Comparison of ENCODE assay signal across 26 cellular contexts in the genomic region with DNA sequence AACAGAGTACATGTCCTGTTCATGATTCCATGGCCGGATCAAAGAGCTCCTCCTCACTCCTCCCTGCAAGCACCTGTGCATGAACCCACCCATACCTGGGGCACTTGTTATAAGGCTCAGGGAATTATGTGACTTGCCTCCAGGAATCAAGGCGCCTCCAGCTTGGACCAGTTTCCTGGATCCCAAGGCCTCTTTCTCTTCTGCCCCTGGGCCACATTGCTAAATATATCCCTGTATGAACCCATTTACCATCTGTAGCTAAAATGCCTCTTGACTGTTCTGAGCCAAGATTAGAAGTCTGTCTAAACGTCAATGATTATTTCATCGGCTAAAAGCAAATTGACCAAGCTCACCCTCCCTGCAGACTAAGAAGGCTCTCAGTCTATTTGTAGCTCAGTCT.
"Had no signal": no experiment of that assay in that cellular context is flagged by ENCODE, and none has a peak within 500 bp of the region (broad histone marks: within the 10 kb centered on the region; RNA-seq: fewer than 3 reads in every experiment).

No MANE protein-coding gene starts in this region.

- H3K36me3 ChIP-seq: brain microvascular endothelial cell had no signal

- H3K27me3 ChIP-seq: brain microvascular endothelial cell had no signal

- ATAC-seq: activated naive CD4-positive, alpha-beta T cell treated with anti-CD3 and anti-CD28 coated beads, Interleukin-2, amount 50 U/mL, for 72 hours; activated T-cell treated with anti-CD3 and anti-CD28 coated beads, Interleukin-2, amount 50 U/mL, for 72 hours; esophagus mucosa; WTC11 had no signal

- H3K36me3 Mint-ChIP-seq: activated naive CD4-positive, alpha-beta T cell treated with anti-CD3 and anti-CD28 coated beads, Interleukin-2, amount 10 ng/mL, durations not matched to agents 7 days and 5 days; activated naive CD4-positive, alpha-beta T cell treated with anti-CD3 and anti-CD28 coated beads, Interleukin-2, amount 50 U/mL, for 72 hours; activated naive CD8-positive, alpha-beta T cell treated with anti-CD3 and anti-CD28 coated beads, Interleukin-2, amount 10 ng/mL, durations not matched to agents 7 days and 5 days; WTC11 had no signal

- H3K27ac Mint-ChIP-seq: activated CD4-positive, alpha-beta memory T cell treated with anti-CD3 and anti-CD28 coated beads, Interleukin-2, amount 10 ng/mL, durations not matched to agents 7 days and 5 days; activated CD4-positive, alpha-beta T cell treated with anti-CD3 and anti-CD28 coated beads, Interleukin-2, amount 10 ng/mL, durations not matched to agents 7 days and 5 days; activated naive CD4-positive, alpha-beta T cell treated with anti-CD3 and anti-CD28 coated beads, Interleukin-2, amount 10 ng/mL, durations not matched to agents 7 days and 5 days; activated naive CD4-positive, alpha-beta T cell treated with anti-CD3 and anti-CD28 coated beads, Interleukin-2, amount 50 U/mL, for 72 hours; activated naive CD8-positive, alpha-beta T cell treated with anti-CD3 and anti-CD28 coated beads, Interleukin-2, amount 10 ng/mL, durations not matched to agents 7 days and 5 days; activated T-cell treated with anti-CD3 and anti-CD28 coated beads, Interleukin-2, amount 50 U/mL, for 24 hours; activated T-cell treated with anti-CD3 and anti-CD28 coated beads, Interleukin-2, amount 50 U/mL, for 72 hours; WTC11 had no signal

- H3K27me3 Mint-ChIP-seq: activated CD4-positive, alpha-beta memory T cell treated with anti-CD3 and anti-CD28 coated beads, Interleukin-2, amount 10 ng/mL, durations not matched to agents 7 days and 5 days; activated CD4-positive, alpha-beta T cell treated with anti-CD3 and anti-CD28 coated beads, Interleukin-2, amount 10 ng/mL, durations not matched to agents 7 days and 5 days; activated naive CD4-positive, alpha-beta T cell treated with anti-CD3 and anti-CD28 coated beads, Interleukin-2, amount 10 ng/mL, durations not matched to agents 7 days and 5 days; activated naive CD8-positive, alpha-beta T cell treated with anti-CD3 and anti-CD28 coated beads, Interleukin-2, amount 10 ng/mL, durations not matched to agents 7 days and 5 days had no signal

- H3K4me1 Mint-ChIP-seq: activated CD4-positive, alpha-beta memory T cell treated with anti-CD3 and anti-CD28 coated beads, Interleukin-2, amount 10 ng/mL, durations not matched to agents 7 days and 5 days; activated CD4-positive, alpha-beta T cell treated with anti-CD3 and anti-CD28 coated beads, Interleukin-2, amount 10 ng/mL, durations not matched to agents 7 days and 5 days; activated naive CD4-positive, alpha-beta T cell treated with anti-CD3 and anti-CD28 coated beads, Interleukin-2, amount 10 ng/mL, durations not matched to agents 7 days and 5 days; activated naive CD8-positive, alpha-beta T cell treated with anti-CD3 and anti-CD28 coated beads, Interleukin-2, amount 10 ng/mL, durations not matched to agents 7 days and 5 days; central memory CD8-positive, alpha-beta T cell; WTC11 had no signal

- H3K27ac ChIP-seq: brain microvascular endothelial cell had no signal

- H3K9me3 Mint-ChIP-seq: activated CD4-positive, alpha-beta memory T cell treated with anti-CD3 and anti-CD28 coated beads, Interleukin-2, amount 10 ng/mL, durations not matched to agents 7 days and 5 days; activated CD4-positive, alpha-beta T cell treated with anti-CD3 and anti-CD28 coated beads, Interleukin-2, amount 10 ng/mL, durations not matched to agents 7 days and 5 days; activated naive CD4-positive, alpha-beta T cell treated with anti-CD3 and anti-CD28 coated beads, Interleukin-2, amount 10 ng/mL, durations not matched to agents 7 days and 5 days; activated naive CD8-positive, alpha-beta T cell treated with anti-CD3 and anti-CD28 coated beads, Interleukin-2, amount 10 ng/mL, durations not matched to agents 7 days and 5 days; activated T-cell treated with anti-CD3 and anti-CD28 coated beads, Interleukin-2, amount 50 U/mL, for 24 hours had no signal

- DNase-seq: activated CD4-positive, alpha-beta memory T cell treated with anti-CD3 and anti-CD28 coated beads, Interleukin-2, amount 10 ng/mL, durations not matched to agents 7 days and 5 days; activated CD4-positive, alpha-beta T cell treated with anti-CD3 and anti-CD28 coated beads for 1 hour; activated CD4-positive, alpha-beta T cell treated with anti-CD3 and anti-CD28 coated beads for 4 hours; activated CD4-positive, alpha-beta T cell treated with anti-CD3 and anti-CD28 coated beads, Interleukin-2, amount 10 ng/mL, durations not matched to agents 7 days and 5 days; activated CD4-positive, alpha-beta T cell treated with anti-CD3 and anti-CD28 coated beads, Interleukin-2, amount 50 U/mL, for 4 hours; activated CD8-positive, alpha-beta memory T cell treated with anti-CD3 and anti-CD28 coated beads, Interleukin-2, amount 50 U/mL, for 48 hours; activated gamma-delta T cell; activated naive CD4-positive, alpha-beta T cell; activated naive CD4-positive, alpha-beta T cell treated with anti-CD3 and anti-CD28 coated beads, Interleukin-2, amount 10 ng/mL, durations not matched to agents 7 days and 5 days; activated naive CD8-positive, alpha-beta T cell treated with anti-CD3 and anti-CD28 coated beads, Interleukin-2, amount 10 ng/mL, durations not matched to agents 7 days and 5 days; activated T-cell treated with anti-CD3 and anti-CD28 coated beads for 4 hours; activated T-cell treated with anti-CD3 and anti-CD28 coated beads, Interleukin-2, amount 50 U/mL, for 24 hours; activated T-cell treated with anti-CD3 and anti-CD28 coated beads, Interleukin-2, amount 50 U/mL, for 72 hours; amniotic stem cell; anterior cingulate cortex; brain microvascular endothelial cell; cortex of kidney; dermis blood vessel endothelial cell; effector CD8-positive, alpha-beta T cell; foreskin fibroblast; head of caudate nucleus; T-helper 2 cell had no signal

- H3K4me3 Mint-ChIP-seq: activated CD4-positive, alpha-beta memory T cell treated with anti-CD3 and anti-CD28 coated beads, Interleukin-2, amount 10 ng/mL, durations not matched to agents 7 days and 5 days; activated CD4-positive, alpha-beta T cell treated with anti-CD3 and anti-CD28 coated beads, Interleukin-2, amount 10 ng/mL, durations not matched to agents 7 days and 5 days; activated naive CD4-positive, alpha-beta T cell treated with anti-CD3 and anti-CD28 coated beads, Interleukin-2, amount 10 ng/mL, durations not matched to agents 7 days and 5 days; activated naive CD8-positive, alpha-beta T cell treated with anti-CD3 and anti-CD28 coated beads, Interleukin-2, amount 10 ng/mL, durations not matched to agents 7 days and 5 days; activated T-cell treated with anti-CD3 and anti-CD28 coated beads, Interleukin-2, amount 50 U/mL, for 24 hours; activated T-cell treated with anti-CD3 and anti-CD28 coated beads, Interleukin-2, amount 50 U/mL, for 72 hours; central memory CD8-positive, alpha-beta T cell; WTC11 had no signal
